16 cellular contexts compared by ENCODE assay signal in genomic region chr19:30855475-30855874, GRCh38.
DNase-seq lines count a peak whose midpoint lies in the region; ATAC-seq and TF ChIP-seq lines count a peak whose summit lies in the region.
"Had no signal": no experiment of that assay in that cellular context is flagged by ENCODE, and none has a peak within 500 bp of the region (broad histone marks: within the 10 kb centered on the region; RNA-seq: fewer than 3 reads in every experiment).

No MANE protein-coding gene starts in this region.

- no peaks in the 10 kb centered on the region for H3K36me3 ChIP-seq in right atrium auricular region
- H3K36me3 ChIP-seq: BLaER1 treated with 17β-estradiol and CSF1 and Interleukin-3, amounts not matched to agents 10 nM and 100 nM; HAP-1 had no signal

- H3K4me1 Mint-ChIP-seq in osteocyte (ENCODE audit: unreplicated experiment), result no peaks in the 10 kb centered on the region
- H3K4me1 Mint-ChIP-seq: B cell had no signal

- H3K27me3 ChIP-seq in right atrium auricular region, result no peaks in the 10 kb centered on the region
- H3K27me3 ChIP-seq: BLaER1 treated with 17β-estradiol and CSF1 and Interleukin-3, amounts not matched to agents 10 nM and 100 nM had no signal

- intact Hi-C loops in left cardiac atrium (cut with DNase I), result no loop called here

- H3K4me3 ChIP-seq in right atrium auricular region, result no peak overlapping the region
- H3K4me3 ChIP-seq: BLaER1 treated with 17β-estradiol and CSF1 and Interleukin-3, amounts not matched to agents 10 nM and 100 nM; GM23248; HAP-1 had no signal

- H3K4me1 ChIP-seq in right atrium auricular region, result no peaks in the 10 kb centered on the region
- H3K4me1 ChIP-seq: HAP-1 had no signal

- H3K9me3 Mint-ChIP-seq in osteocyte (ENCODE audit: unreplicated experiment), result peaks cover 36% of the 10 kb centered on the region

- no peak overlapping the region for H3K4me3 Mint-ChIP-seq in osteocyte (ENCODE audit: unreplicated experiment)
- H3K4me3 Mint-ChIP-seq: B cell; CD8-positive, alpha-beta T cell had no signal

- H3K27ac Mint-ChIP-seq in osteocyte (ENCODE audit: unreplicated experiment), result no peak overlapping the region
- H3K27ac Mint-ChIP-seq: B cell; CD8-positive, alpha-beta T cell had no signal

- ATAC-seq in left cardiac atrium (no peak), HG02970 (IDR thresholded peaks at IDR 0.05; ENCODE audit: low FRiP score, unreplicated experiment) (no peak), GM18868 (IDR thresholded peaks at IDR 0.05; ENCODE audit: unreplicated experiment) (no peak)
- ATAC-seq: CD8-positive, alpha-beta T cell had no signal

- DNase-seq in right atrium auricular region (ENCODE audit: low spot score) (peak; percentile 44), left cardiac atrium (no peak), mesenteric fat pad (ENCODE audit: low spot score) (peak; percentile 72), osteocyte (ENCODE audit: extremely low spot score, unreplicated experiment) (peak; percentile 67), hepatic stellate cell (ENCODE audit: low spot score) (no peak)
- DNase-seq in stimulated activated CD4-positive, alpha-beta T cell treated with anti-CD3 and anti-CD28 coated beads, Interleukin-4, amount 100 ng/mL, for 1 hour, result no peak
- DNase-seq: Calu3; CD8-positive, alpha-beta T cell; DMS79 treated with DMSO at 0.1 percent for 48 hours; GF-D8; GM23248 had no signal

- no peak overlapping the region for H3K27ac ChIP-seq in right atrium auricular region
- H3K27ac ChIP-seq: BLaER1 treated with 17β-estradiol and CSF1 and Interleukin-3, amounts not matched to agents 10 nM and 100 nM; GM23248 had no signal

- no peaks in the 10 kb centered on the region for H3K9me3 ChIP-seq in right atrium auricular region
- H3K9me3 ChIP-seq: HAP-1 had no signal

- no peak for TF ChIP-seq CTCF in right atrium auricular region (IDR thresholded peaks at IDR 0.05)
- TF ChIP-seq CTCF in osteocyte (IDR thresholded peaks at IDR 0.05), result no peak

- H3K36me3 Mint-ChIP-seq in osteocyte (ENCODE audit: unreplicated experiment), result no peaks in the 10 kb centered on the region
- H3K36me3 Mint-ChIP-seq: CD8-positive, alpha-beta T cell had no signal

- H3K27me3 Mint-ChIP-seq in osteocyte (ENCODE audit: unreplicated experiment), result no peaks in the 10 kb centered on the region
- H3K27me3 Mint-ChIP-seq: B cell had no signal

Comparison
In these comparisons a context has a peak if more than half of its experiments do, and no peak if none do; other contexts are left out.
1. DNase-seq: peak in right atrium auricular region (single experiment), mesenteric fat pad (single experiment) and osteocyte (single experiment); none in left cardiac atrium (single experiment), hepatic stellate cell (single experiment) and stimulated activated CD4-positive, alpha-beta T cell treated with anti-CD3 and anti-CD28 coated beads, Interleukin-4, amount 100 ng/mL, for 1 hour (single experiment).